Comparison of ENCODE assay signal across 22 cellular contexts in the genomic region with DNA sequence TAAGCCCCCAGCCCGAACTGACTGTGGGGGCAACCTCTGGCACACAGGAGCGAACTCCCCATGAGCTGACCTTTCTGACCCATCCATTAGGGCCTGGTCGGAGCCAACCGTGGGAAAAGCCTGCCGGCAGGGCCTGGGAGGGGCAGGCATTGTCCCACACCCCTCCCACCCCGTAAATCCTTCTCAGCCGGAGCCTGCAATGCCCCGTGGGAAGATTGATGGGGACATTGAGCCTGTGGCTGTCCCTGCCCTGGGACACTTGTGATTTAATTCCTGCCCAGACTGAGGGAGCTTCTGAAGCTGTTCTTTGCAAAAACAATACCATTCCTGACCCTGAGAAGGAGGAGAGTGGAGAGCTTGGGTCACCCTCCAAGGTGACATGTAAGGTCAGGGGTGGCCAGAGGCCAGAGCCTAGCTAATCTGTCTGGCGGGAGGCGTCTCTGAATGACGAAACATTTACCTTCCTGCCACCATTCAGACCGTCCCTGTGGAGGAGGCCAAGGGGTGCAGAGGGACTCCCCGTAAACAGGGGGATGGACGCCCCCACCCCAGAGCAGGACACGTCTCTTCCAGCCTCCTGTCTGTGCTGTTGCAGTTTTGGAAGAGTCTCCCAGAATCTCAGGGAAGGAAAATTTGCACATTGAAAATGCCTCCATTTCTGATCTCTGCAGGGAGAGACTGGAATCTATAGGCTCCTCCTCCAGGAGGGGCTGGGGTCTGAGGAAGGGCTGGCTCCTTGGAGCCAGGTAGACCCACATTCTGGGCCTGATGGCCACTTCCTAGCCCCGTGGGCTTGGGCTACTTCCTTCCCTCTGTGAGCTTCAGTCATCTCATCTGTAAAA. TPM values are rescaled to one million over a fixed set of nuclear protein-coding genes. Genes with fewer than 3 reads are reported as not detected.
DNase-seq lines count a peak whose midpoint lies in the region; ATAC-seq and TF ChIP-seq lines count a peak whose summit lies in the region.
"Had no signal": no experiment of that assay in that cellular context is flagged by ENCODE, and none has a peak within 500 bp of the region (broad histone marks: within the 10 kb centered on the region; RNA-seq: fewer than 3 reads in every experiment).

No MANE protein-coding gene starts in this region.

- no peaks in the 10 kb centered on the region for H3K27me3 ChIP-seq in hepatocyte
- peaks cover 0 to 4% (median 4%) of the 10 kb centered on the region in 3 experiments for H3K27me3 ChIP-seq in neuronal stem cell (ENCODE audit: control insufficient read depth in 3 of 3, insufficient read depth in 3 of 3, low read depth in 1 of 3, low read length in 3 of 3)
- H3K27me3 ChIP-seq in vagina = no peaks in the 10 kb centered on the region
- H3K27me3 ChIP-seq: gastrocnemius medialis, pancreas had no signal

- no peak overlapping the region for H4K8ac ChIP-seq in neuronal stem cell (ENCODE audit: low read depth, low read length)

- intact Hi-C loops in cardiac septum (cut with DNase I) (no loop called here), left cardiac atrium (cut with DNase I) (no loop called here), vagina (cut with DNase I) (no loop called here)

- H2AK5ac ChIP-seq in neuronal stem cell (ENCODE audit: low read depth, low read length) = peak overlapping the region; percentile 54

- H3K27ac ChIP-seq in hepatocyte (peak overlapping the region; percentile 70), neuronal stem cell (replicated peaks; ENCODE audit: low read length) (peak overlapping the region; percentile 58), vagina (peak overlapping the region; percentile 76)
- H3K27ac ChIP-seq: C4-2B, gastrocnemius medialis, pancreas, VCaP had no signal

- H3K79me1 ChIP-seq in neuronal stem cell (ENCODE audit: low read depth, low read length) = no peaks in the 10 kb centered on the region

- H3K4me1 ChIP-seq in hepatocyte (ENCODE audit: insufficient read depth) (peaks cover 21% of the 10 kb centered on the region), neuronal stem cell (ENCODE audit: control insufficient read depth in 2 of 2, insufficient read depth in 1 of 2, low read depth in 1 of 2, low read length in 2 of 2) (peaks cover 25 to 33% of the 10 kb centered on the region in 2 donors), vagina (peaks cover 60% of the 10 kb centered on the region)
- H3K4me1 ChIP-seq: gastrocnemius medialis, pancreas had no signal

- peak overlapping the region; percentile 75 for H2BK5ac ChIP-seq in neuronal stem cell (ENCODE audit: low read length)

- TF ChIP-seq CTCF in hepatocyte (IDR thresholded peaks at IDR 0.05; ENCODE audit: poor library complexity) = no peak
- TF ChIP-seq CTCF in vagina (IDR thresholded peaks at IDR 0.05) = no peak

- no peak overlapping the region for H3K4me2 ChIP-seq in hepatocyte
- no peak overlapping the region for H3K4me2 ChIP-seq in neuronal stem cell (ENCODE audit: insufficient read depth, low read length, poor library complexity, severe bottlenecking)
- H3K4me2 ChIP-seq: smooth muscle cell had no signal

- H3K9me3 ChIP-seq in hepatocyte (ENCODE audit: low read depth) = no peaks in the 10 kb centered on the region
- no peaks in the 10 kb centered on the region for H3K9me3 ChIP-seq in neuronal stem cell (replicated peaks in 1 of 2; ENCODE audit: control insufficient read depth in 2 of 2, insufficient read depth in 1 of 2, low read depth in 1 of 2, low read length in 2 of 2)
- no peaks in the 10 kb centered on the region for H3K9me3 ChIP-seq in vagina
- H3K9me3 ChIP-seq: gastrocnemius medialis, pancreas had no signal

- no peak overlapping the region for H3K14ac ChIP-seq in neuronal stem cell (ENCODE audit: low read length)

- peak overlapping the region; percentile 30 for H2BK15ac ChIP-seq in neuronal stem cell (ENCODE audit: low read length)

- H3K23ac ChIP-seq in neuronal stem cell (ENCODE audit: low read depth, low read length, poor library complexity) = no peak overlapping the region

- H3K36me3 ChIP-seq in hepatocyte (replicated peaks; ENCODE audit: insufficient read depth, low read depth) (no peaks in the 10 kb centered on the region), neuronal stem cell (replicated peaks in 1 of 2; ENCODE audit: control insufficient read depth in 2 of 2, insufficient read depth in 2 of 2, low read length in 2 of 2) (no peaks in the 10 kb centered on the region), vagina (no peaks in the 10 kb centered on the region)
- H3K36me3 ChIP-seq: gastrocnemius medialis, pancreas had no signal

- no peak overlapping the region for H2BK120ac ChIP-seq in neuronal stem cell (ENCODE audit: low read depth, low read length)

- no peak overlapping the region for H3K9ac ChIP-seq in neuronal stem cell (ENCODE audit: low read depth, low read length, poor library complexity)

- no peak overlapping the region for H4K91ac ChIP-seq in neuronal stem cell (ENCODE audit: low read depth, low read length, poor library complexity)

- H3K79me2 ChIP-seq in hepatocyte = no peaks in the 10 kb centered on the region

- ATAC-seq in left cardiac atrium = no peak
- ATAC-seq in GM18502 (IDR thresholded peaks at IDR 0.05; ENCODE audit: poor library complexity, unreplicated experiment) = no peak
- no peak for ATAC-seq in HG02938 (IDR thresholded peaks at IDR 0.05; ENCODE audit: unreplicated experiment)
- ATAC-seq: activated CD8-positive, alpha-beta T cell treated with anti-CD3 and anti-CD28 coated beads, Interleukin-2, amount 10 ng/mL, durations not matched to agents 7 days and 5 days; gastrocnemius medialis; stimulated activated memory B cell treated with anti-CD40 and anti-IgM and Interleukin-4, amounts not matched to agents 10 μg/mL and 1 μg/mL and 100 μg/mL, for 72 hours; T-cell had no signal

- no peaks in the 10 kb centered on the region for H3K9me2 ChIP-seq in hepatocyte (replicated peaks; ENCODE audit: insufficient read depth)

- H3K4me3 ChIP-seq in hepatocyte = no peak overlapping the region
- no peak overlapping the region for H3K4me3 ChIP-seq in neuronal stem cell (ENCODE audit: low read length in 2 of 2)
- no peak overlapping the region for H3K4me3 ChIP-seq in vagina
- H3K4me3 ChIP-seq: gastrocnemius medialis, pancreas, smooth muscle cell had no signal

- peak overlapping the region; percentile 89 for H3K18ac ChIP-seq in neuronal stem cell (ENCODE audit: low read length)

- H3K4ac ChIP-seq in neuronal stem cell (ENCODE audit: low read length) = no peak overlapping the region

- no peak overlapping the region for H2BK12ac ChIP-seq in neuronal stem cell (ENCODE audit: low read length)

- H2AFZ ChIP-seq in hepatocyte (no peak overlapping the region), neuronal stem cell (ENCODE audit: low read length) (peak overlapping the region; percentile 62)

- DNase-seq in cardiac septum (ENCODE audit: low spot score) (peak; percentile 49), left cardiac atrium (no peak), hepatocyte (ENCODE audit: low spot score) (no peak), neuronal stem cell (ENCODE audit: low spot score) (peak; percentile 80), vagina (ENCODE audit: extremely low spot score in 2 of 2) (no peak), hippocampal formation (lab: John Stamatoyannopoulos, UW) (no peak)
- DNase-seq: activated CD8-positive, alpha-beta T cell treated with anti-CD3 and anti-CD28 coated beads, Interleukin-2, amount 10 ng/mL, durations not matched to agents 7 days and 5 days; amniotic stem cell; DMS53; gastrocnemius medialis; immature natural killer cell; NCI-H1105; NCI-H2171 treated with DMSO at 0.1 percent for 48 hours; NK-92 treated with Interleukin-12 subunit alpha and Interleukin-12 subunit beta, amount 100 ng/mL, for 24 hours; T-cell had no signal

- H4K20me1 ChIP-seq in hepatocyte (ENCODE audit: insufficient read depth, poor library complexity, severe bottlenecking) = no peaks in the 10 kb centered on the region

- no peak for TF ChIP-seq POLR2A in vagina (IDR thresholded peaks at IDR 0.05)

- 61% methylated on average over 16 of the region's 16 CpGs for WGBS in hepatocyte (ENCODE audit: low lambda C conversion rate, missing lambda C conversion rate)
- no CpG with 5 or more reads among the region's 16 CpGs for WGBS in neuronal stem cell (ENCODE audit: extremely low coverage in 2 of 2, insufficient read length in 2 of 2, insufficient replicate concordance in 1 of 2), 2 donors

RNA-seq across cellular contexts. Expression of a gene that starts 51.2 kb away (rescaled TPM):
- 14.4 TPM for total RNA-seq in cardiac septum
- total RNA-seq in left cardiac atrium = 10 to 100 TPM; 14.3 to 19.3 TPM
- 35.7 and 48.3 TPM in 2 replicates for total RNA-seq in hepatocyte
- polyA plus RNA-seq in hepatocyte = 34.9 and 46.7 TPM in 2 replicates
- 32.8 TPM for polyA plus RNA-seq in neuronal stem cell (2013, experiment 1 of 2)
- polyA plus RNA-seq in neuronal stem cell (2013, experiment 2 of 2) = 32.8 TPM
- total RNA-seq in vagina = 68.5 TPM

Comparison
In these comparisons a context has a peak if more than half of its experiments do, and no peak if none do; other contexts are left out.
1. DNase-seq: peak in cardiac septum (single experiment) and neuronal stem cell (single experiment); none in left cardiac atrium (single experiment), hepatocyte (single experiment), vagina (0 of 2) and hippocampal formation (0 of 2).
2. Peak in every context shown above with its lines, with median percentiles within 50 percentile points of each other: H3K27ac ChIP-seq.